In the genomic region with DNA sequence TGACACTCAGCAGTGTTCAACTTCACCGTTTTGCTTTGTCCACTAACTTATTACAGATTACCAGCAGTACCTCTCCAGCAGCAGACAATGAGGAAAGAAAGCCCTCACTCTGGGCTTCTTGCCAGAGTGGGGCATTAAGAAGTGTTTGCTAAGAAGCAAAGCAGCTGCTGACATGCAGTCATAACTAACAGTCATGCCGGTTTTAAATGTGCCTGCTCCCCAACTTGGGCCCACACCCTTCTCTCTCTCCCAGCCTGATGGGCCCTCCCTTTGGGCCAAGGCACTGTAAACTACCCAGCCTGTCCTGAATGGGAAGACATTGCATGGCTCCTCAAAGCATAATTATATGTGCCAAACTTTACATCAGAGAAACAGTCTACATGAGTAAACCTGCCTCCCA, we compare ENCODE assay signal across 12 cellular contexts. TPM values are rescaled to one million over a fixed set of nuclear protein-coding genes. Genes with fewer than 3 reads are reported as not detected.
A peak's percentile ranks its signal among the peaks of the same experiment; 100 is the strongest.
DNase-seq lines count a peak whose midpoint lies in the region; ATAC-seq and TF ChIP-seq lines count a peak whose summit lies in the region.
"Had no signal": no experiment of that assay in that cellular context is flagged by ENCODE, and none has a peak within 500 bp of the region (broad histone marks: within the 10 kb centered on the region; RNA-seq: fewer than 3 reads in every experiment).

No MANE protein-coding gene starts in this region.

- no peaks in the 10 kb centered on the region for H3K36me3 Mint-ChIP-seq in CD4-positive, alpha-beta T cell (ENCODE audit: low read depth)

- H3K4me1 Mint-ChIP-seq in CD4-positive, alpha-beta T cell (ENCODE audit: low read depth) = no peaks in the 10 kb centered on the region

- H3K27me3 Mint-ChIP-seq in CD4-positive, alpha-beta T cell = peaks cover 2% of the 10 kb centered on the region

- H3K4me1 ChIP-seq in ACC112 (ENCODE audit: control insufficient read depth, insufficient read depth, low read length, unreplicated experiment) = peaks cover 12% of the 10 kb centered on the region
- H3K4me1 ChIP-seq in foreskin keratinocyte = peaks cover 5% of the 10 kb centered on the region

- H3K4me3 Mint-ChIP-seq in CD4-positive, alpha-beta T cell = no peak overlapping the region

- DNase-seq in HS-5 (ENCODE audit: low read depth) (peak; percentile 46), RWPE1 (ENCODE audit: low spot score) (no peak), foreskin keratinocyte (peak; percentile 59 to 80), GOT3 (lab: John Stamatoyannopoulos, UW) (no peak)
- no peak for DNase-seq in CD4-positive, alpha-beta T cell
- no peak for DNase-seq in activated CD4-positive, CD25-positive, alpha-beta regulatory T cell (lab: John Stamatoyannopoulos, UW)
- DNase-seq: aorta, islet precursor cell, NCI-H526 treated with DMSO at 0.1 percent for 48 hours had no signal

- H2AFZ ChIP-seq in ACC112 (ENCODE audit: low read length, unreplicated experiment) = peak overlapping the region; percentile 52

- H3K27ac ChIP-seq in ACC112 (ENCODE audit: low read depth, low read length) = peak overlapping the region; percentile 33
- H3K27ac ChIP-seq in RWPE1 = peak overlapping the region; percentile 55
- H3K27ac ChIP-seq in foreskin keratinocyte = peak overlapping the region; percentile 17
- no peak overlapping the region for H3K27ac ChIP-seq in CD4-positive, alpha-beta T cell (ENCODE audit: low read depth, low read length)

- TF ChIP-seq CTCF in RWPE1 (conservative IDR thresholded peaks at IDR 0.05; ENCODE audit: low read depth) (no peak), foreskin keratinocyte (conservative IDR thresholded peaks at IDR 0.05) (no peak)
- no peak for TF ChIP-seq CTCF in CD4-positive, alpha-beta T cell (IDR thresholded peaks at IDR 0.05)

- CTCF ChIA-PET in RWPE1 (lab: Yijun Ruan, JAX) = interaction anchor here (0.6 to 1.0 kb wide), 3 partner anchors 18 to 366 kb away, joined by 3 read pairs; no protein-coding TSS in a partner anchor
- CTCF ChIA-PET in CD4-positive, alpha-beta T cell (lab: Charles Lee) = no interaction called here

- peaks cover 8% of the 10 kb centered on the region for H3K9me3 Mint-ChIP-seq in CD4-positive, alpha-beta T cell

- no peaks in the 10 kb centered on the region for H3K27me3 ChIP-seq in ACC112 (ENCODE audit: insufficient read depth, low read length)
- H3K27me3 ChIP-seq in foreskin keratinocyte = no peaks in the 10 kb centered on the region
- no peaks in the 10 kb centered on the region for H3K27me3 ChIP-seq in CD4-positive, alpha-beta T cell (ENCODE audit: control insufficient read depth, insufficient read depth, low read length)

- H3K9me3 ChIP-seq in CD4-positive, alpha-beta T cell (ENCODE audit: control insufficient read depth, low read length) = no peaks in the 10 kb centered on the region

- POLR2A ChIA-PET in RWPE1 (lab: Yijun Ruan, JAX; ENCODE audit: low non-redundant PET) = no interaction called here
- POLR2A ChIA-PET in CD4-positive, alpha-beta T cell (lab: Charles Lee) = no interaction called here

- ATAC-seq in foreskin keratinocyte = peak; percentile 83
- no peak for ATAC-seq in GM19452 (IDR thresholded peaks at IDR 0.05; ENCODE audit: unreplicated experiment)
- no peak for ATAC-seq in CD4-positive, alpha-beta T cell (ENCODE audit: poor library complexity)
- ATAC-seq: activated CD4-positive, CD25-positive, alpha-beta regulatory T cell treated with anti-CD3 and anti-CD28 coated beads, Interleukin-2, amount 50 U/mL, for 24 hours had no signal

- no peak overlapping the region for H3K4me3 ChIP-seq in ACC112 (ENCODE audit: low read depth, low read length)

- H3K27ac Mint-ChIP-seq in CD4-positive, alpha-beta T cell = no peak overlapping the region

- H3K36me3 ChIP-seq in ACC112 (ENCODE audit: insufficient read depth, low read length) = no peaks in the 10 kb centered on the region

- intact Hi-C loops in CD4-positive, alpha-beta T cell (cut with DNase I, micrococcal nuclease) = no loop called here

- no peaks in the 10 kb centered on the region for H3K79me2 ChIP-seq in ACC112 (ENCODE audit: control insufficient read depth, insufficient read depth, low read length, unreplicated experiment)

RNA-seq across cellular contexts. Expression of a gene that starts 54.6 kb away (rescaled TPM):
- 0.53 and 0.75 TPM in 2 replicates for total RNA-seq in foreskin keratinocyte
- 0.52 and 1.6 TPM in 2 replicates for polyA plus RNA-seq in foreskin keratinocyte
- total RNA-seq in CD4-positive, alpha-beta T cell = not detected

Comparison
In these comparisons a context has a peak if more than half of its experiments do, and no peak if none do; other contexts are left out.
1. DNase-seq: peak in HS-5 (single experiment) and foreskin keratinocyte (2 of 2); none in RWPE1 (single experiment), GOT3 (single experiment), CD4-positive, alpha-beta T cell (0 of 10) and activated CD4-positive, CD25-positive, alpha-beta regulatory T cell (0 of 4).